Comparison of ENCODE assay signal across 1 cellular context in genomic region chr13:70333752-70334151, GRCh38.
TF ChIP-seq lines count a peak whose summit lies in the region.

No MANE protein-coding gene starts in this region.

TF ChIP-seq in GM23338, 12 proteins besides CTCF, POLR2A, EP300 and RAD21 (continued from another document):
- TF ChIP-seq ZNF462 (CRISPR knock-in tag; IDR thresholded peaks at IDR 0.05) (no peak), JUNB (IDR thresholded peaks at IDR 0.05; ENCODE audit: unreplicated experiment) (no peak), CREB1 (CRISPR knock-in tag; IDR thresholded peaks at IDR 0.05; ENCODE audit: low read depth) (no peak), STAT1 (IDR thresholded peaks at IDR 0.05; ENCODE audit: unreplicated experiment) (no peak), NANOG (IDR thresholded peaks at IDR 0.05; ENCODE audit: borderline replicate concordance) (no peak), POLR2AphosphoS5 (IDR thresholded peaks at IDR 0.05; ENCODE audit: low read depth) (no peak), ETS1 (IDR thresholded peaks at IDR 0.05) (no peak), EZH2phosphoT487 (IDR thresholded peaks at IDR 0.05; ENCODE audit: unreplicated experiment) (no peak)
